1 cellular context compared by ENCODE assay signal in genomic region chr15:29656636-29657475, GRCh38.
TF ChIP-seq lines count a peak whose summit lies in the region.

No MANE protein-coding gene starts in this region.

TF ChIP-seq in K562, 482 proteins besides CTCF, POLR2A, EP300 and RAD21 (continued from another document):
- peak; percentile 33; the same call in 1 of the 2 replicates for TF ChIP-seq MGA (IDR thresholded peaks at IDR 0.05)
- TF ChIP-seq YY1 (IDR thresholded peaks at IDR 0.05; ENCODE audit: borderline replicate concordance in 1 of 3, control insufficient read depth in 1 of 3, extremely low read depth in 1 of 3, insufficient read depth in 3 of 3, insufficient read length in 1 of 3, insufficient replicate concordance in 2 of 3, low read depth in 1 of 3, low read length in 2 of 3), result peak in 1 of 3 experiments; percentile 62
- peak; percentile 35; the same call in 1 of the 2 replicates for TF ChIP-seq ZNF384 (IDR thresholded peaks at IDR 0.05; ENCODE audit: low read depth, low read length)
- no peak for TF ChIP-seq ZBED1 (IDR thresholded peaks at IDR 0.05)
- 0 out of 2 replicates have a peak, but pooled peaks have one; percentile 20 for TF ChIP-seq MYC (IDR thresholded peaks at IDR 0.05; ENCODE audit: low read depth, low read length)
- TF ChIP-seq MYC (CRISPR knock-in tag; IDR thresholded peaks at IDR 0.05; ENCODE audit: borderline replicate concordance, low read depth), result no peak
- TF ChIP-seq, protein P1, sequence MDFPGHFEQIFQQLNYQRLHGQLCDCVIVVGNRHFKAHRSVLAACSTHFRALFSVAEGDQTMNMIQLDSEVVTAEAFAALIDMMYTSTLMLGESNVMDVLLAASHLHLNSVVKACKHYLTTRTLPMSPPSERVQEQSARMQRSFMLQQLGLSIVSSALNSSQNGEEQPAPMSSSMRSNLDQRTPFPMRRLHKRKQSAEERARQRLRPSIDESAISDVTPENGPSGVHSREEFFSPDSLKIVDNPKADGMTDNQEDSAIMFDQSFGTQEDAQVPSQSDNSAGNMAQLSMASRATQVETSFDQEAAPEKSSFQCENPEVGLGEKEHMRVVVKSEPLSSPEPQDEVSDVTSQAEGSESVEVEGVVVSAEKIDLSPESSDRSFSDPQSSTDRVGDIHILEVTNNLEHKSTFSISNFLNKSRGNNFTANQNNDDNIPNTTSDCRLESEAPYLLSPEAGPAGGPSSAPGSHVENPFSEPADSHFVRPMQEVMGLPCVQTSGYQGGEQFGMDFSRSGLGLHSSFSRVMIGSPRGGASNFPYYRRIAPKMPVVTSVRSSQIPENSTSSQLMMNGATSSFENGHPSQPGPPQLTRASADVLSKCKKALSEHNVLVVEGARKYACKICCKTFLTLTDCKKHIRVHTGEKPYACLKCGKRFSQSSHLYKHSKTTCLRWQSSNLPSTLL (IDR thresholded peaks at IDR 0.05), result no peak
- peak; percentile 61 for TF ChIP-seq L3MBTL2 (IDR thresholded peaks at IDR 0.05)
- TF ChIP-seq, protein P2, sequence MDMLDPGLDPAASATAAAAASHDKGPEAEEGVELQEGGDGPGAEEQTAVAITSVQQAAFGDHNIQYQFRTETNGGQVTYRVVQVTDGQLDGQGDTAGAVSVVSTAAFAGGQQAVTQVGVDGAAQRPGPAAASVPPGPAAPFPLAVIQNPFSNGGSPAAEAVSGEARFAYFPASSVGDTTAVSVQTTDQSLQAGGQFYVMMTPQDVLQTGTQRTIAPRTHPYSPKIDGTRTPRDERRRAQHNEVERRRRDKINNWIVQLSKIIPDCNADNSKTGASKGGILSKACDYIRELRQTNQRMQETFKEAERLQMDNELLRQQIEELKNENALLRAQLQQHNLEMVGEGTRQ (CRISPR knock-in tag; IDR thresholded peaks at IDR 0.05), result no peak
- no peak for TF ChIP-seq ZFPM2 (CRISPR knock-in tag; IDR thresholded peaks at IDR 0.05)
- 0 out of 2 replicates have a peak, but pooled peaks have one; percentile 18 for TF ChIP-seq EGR1 (conservative IDR thresholded peaks at IDR 0.05)
- TF ChIP-seq SMC3 (conservative IDR thresholded peaks at IDR 0.05; ENCODE audit: insufficient read depth, low read depth, low read length), result 0 out of 2 replicates have a peak, but pooled peaks have one; percentile 13
- no peak for TF ChIP-seq MBD2 (IDR thresholded peaks at IDR 0.05; ENCODE audit: borderline replicate concordance, low read depth)
- TF ChIP-seq TFAP4 (CRISPR knock-in tag; IDR thresholded peaks at IDR 0.05; ENCODE audit: borderline replicate concordance), result peak; percentile 71; the same call in 1 of the 2 replicates
- TF ChIP-seq EP400 (IDR thresholded peaks at IDR 0.05), result 0 out of 2 replicates have a peak, but pooled peaks have one; percentile 11
- TF ChIP-seq NFIC (IDR thresholded peaks at IDR 0.05), result peak; percentile 30; the same call in 1 of the 2 replicates
- TF ChIP-seq EHMT2 (IDR thresholded peaks at IDR 0.05), result peak; percentile 47; the same call in 1 of the 2 replicates
- TF ChIP-seq, protein P3, sequence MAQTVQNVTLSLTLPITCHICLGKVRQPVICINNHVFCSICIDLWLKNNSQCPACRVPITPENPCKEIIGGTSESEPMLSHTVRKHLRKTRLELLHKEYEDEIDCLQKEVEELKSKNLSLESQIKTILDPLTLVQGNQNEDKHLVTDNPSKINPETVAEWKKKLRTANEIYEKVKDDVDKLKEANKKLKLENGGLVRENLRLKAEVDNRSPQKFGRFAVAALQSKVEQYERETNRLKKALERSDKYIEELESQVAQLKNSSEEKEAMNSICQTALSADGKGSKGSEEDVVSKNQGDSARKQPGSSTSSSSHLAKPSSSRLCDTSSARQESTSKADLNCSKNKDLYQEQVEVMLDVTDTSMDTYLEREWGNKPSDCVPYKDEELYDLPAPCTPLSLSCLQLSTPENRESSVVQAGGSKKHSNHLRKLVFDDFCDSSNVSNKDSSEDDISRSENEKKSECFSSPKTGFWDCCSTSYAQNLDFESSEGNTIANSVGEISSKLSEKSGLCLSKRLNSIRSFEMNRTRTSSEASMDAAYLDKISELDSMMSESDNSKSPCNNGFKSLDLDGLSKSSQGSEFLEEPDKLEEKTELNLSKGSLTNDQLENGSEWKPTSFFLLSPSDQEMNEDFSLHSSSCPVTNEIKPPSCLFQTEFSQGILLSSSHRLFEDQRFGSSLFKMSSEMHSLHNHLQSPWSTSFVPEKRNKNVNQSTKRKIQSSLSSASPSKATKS (CRISPR knock-in tag; IDR thresholded peaks at IDR 0.05), result no peak
- peak in 1 of 2 experiments; percentile 22; a peak in 1 of 4 replicates for TF ChIP-seq HDAC1 (IDR thresholded peaks at IDR 0.05)
